In genomic region chr5:1441166-1441865, GRCh38 we compare ENCODE assay signal across 19 cellular contexts. TPM values are rescaled to one million over a fixed set of nuclear protein-coding genes. Genes with fewer than 3 reads are reported as not detected.
A peak's percentile ranks its signal among the peaks of the same experiment; 100 is the strongest.
DNase-seq lines count a peak whose midpoint lies in the region; ATAC-seq and TF ChIP-seq lines count a peak whose summit lies in the region.
"Had no signal": no experiment of that assay in that cellular context is flagged by ENCODE, and none has a peak within 500 bp of the region (broad histone marks: within the 10 kb centered on the region; RNA-seq: fewer than 3 reads in every experiment).

No MANE protein-coding gene starts in this region.

- H3K4ac ChIP-seq in neuronal stem cell (ENCODE audit: low read length) = no peak overlapping the region

- no peak overlapping the region for H3K9ac ChIP-seq in neuronal stem cell (ENCODE audit: low read depth, low read length, poor library complexity)

- H2BK15ac ChIP-seq in neuronal stem cell (ENCODE audit: low read length) = no peak overlapping the region

- H2BK12ac ChIP-seq in neuronal stem cell (ENCODE audit: low read length) = no peak overlapping the region

- no peak overlapping the region for H4K8ac ChIP-seq in neuronal stem cell (ENCODE audit: low read depth, low read length)

- H4K91ac ChIP-seq in neuronal stem cell (ENCODE audit: low read depth, low read length, poor library complexity) = no peak overlapping the region

- H3K4me3 ChIP-seq in neuronal stem cell (ENCODE audit: low read length in 2 of 2) (no peak overlapping the region), body of pancreas (no peak overlapping the region)
- H3K4me3 ChIP-seq: A549, GM23338, HAP-1 had no signal

- peak overlapping the region; percentile 19 for H3K23ac ChIP-seq in neuronal stem cell (ENCODE audit: low read depth, low read length, poor library complexity)

- H3K36me3 ChIP-seq in KOPT-K1 (ENCODE audit: insufficient read depth, low read length) (no peaks in the 10 kb centered on the region), neuronal stem cell (replicated peaks in 1 of 2; ENCODE audit: control insufficient read depth in 2 of 2, insufficient read depth in 2 of 2, low read length in 2 of 2) (no peaks in the 10 kb centered on the region), body of pancreas (replicated peaks in 1 of 2; ENCODE audit: insufficient read depth in 1 of 2, low read depth in 2 of 2) (no peaks in the 10 kb centered on the region)
- H3K36me3 ChIP-seq: BE2C, HAP-1 had no signal

- H3K18ac ChIP-seq in neuronal stem cell (ENCODE audit: low read length) = no peak overlapping the region

- H2BK120ac ChIP-seq in neuronal stem cell (ENCODE audit: low read depth, low read length) = no peak overlapping the region

- H3K4me2 ChIP-seq in neuronal stem cell (ENCODE audit: insufficient read depth, low read length, poor library complexity, severe bottlenecking) = no peak overlapping the region
- H3K4me2 ChIP-seq: A549, GM23338 had no signal

- peaks cover 3% of the 10 kb centered on the region for H3K9me3 ChIP-seq in KOPT-K1 (ENCODE audit: insufficient read depth, low read length, poor library complexity, severe bottlenecking)
- peaks cover 3 to 6% of the 10 kb centered on the region in 2 donors for H3K9me3 ChIP-seq in neuronal stem cell (replicated peaks in 1 of 2; ENCODE audit: control insufficient read depth in 2 of 2, insufficient read depth in 1 of 2, low read depth in 1 of 2, low read length in 2 of 2)
- no peaks in the 10 kb centered on the region for H3K9me3 ChIP-seq in body of pancreas
- H3K9me3 ChIP-seq: A549 had no signal

- no peak overlapping the region for H2AFZ ChIP-seq in neuronal stem cell (ENCODE audit: low read length)
- H2AFZ ChIP-seq: GM23338 had no signal

- WGBS in neuronal stem cell (ENCODE audit: extremely low coverage in 2 of 2, insufficient read length in 2 of 2, insufficient replicate concordance in 1 of 2), 2 donors = no CpG with 5 or more reads among the region's 24 CpGs
- WGBS in body of pancreas, 2 donors = 80 to 83% methylated on average over 17 to 24 of the region's 24 CpGs

- ATAC-seq in HG03565 (IDR thresholded peaks at IDR 0.05; ENCODE audit: unreplicated experiment) (no peak), body of pancreas (no peak)
- ATAC-seq: A549, GM23338 had no signal

- peak; percentile 10 for DNase-seq in D341Med (ENCODE audit: low spot score)
- peak; percentile 31 for DNase-seq in ecto neural progenitor cell (ENCODE audit: low spot score)
- DNase-seq in neuronal stem cell (ENCODE audit: low spot score) = no peak
- no peak for DNase-seq in stimulated activated CD4-positive, alpha-beta T cell treated with anti-CD3 and anti-CD28 coated beads, Interleukin-12 subunit alpha, Interleukin-12 subunit beta, amount 100 ng/mL, for 4 hours
- no peak for DNase-seq in body of pancreas
- DNase-seq: BE2C; CD4-positive, alpha-beta memory T cell; DMS153; DMS79 treated with DMSO at 0.1 percent for 48 hours; EL; IMR-90 had no signal

- H3K27ac ChIP-seq in KOPT-K1 (ENCODE audit: low read depth, low read length, poor library complexity, severe bottlenecking) (peak overlapping the region; percentile 19), neuronal stem cell (replicated peaks; ENCODE audit: low read length) (no peak overlapping the region), body of pancreas (no peak overlapping the region)
- H3K27ac ChIP-seq: A549, C4-2B had no signal

- TF ChIP-seq POLR2A in body of pancreas (IDR thresholded peaks at IDR 0.05) = no peak

- H3K14ac ChIP-seq in neuronal stem cell (ENCODE audit: low read length) = no peak overlapping the region

- H2BK5ac ChIP-seq in neuronal stem cell (ENCODE audit: low read length) = no peak overlapping the region

- TF ChIP-seq CTCF in body of pancreas (IDR thresholded peaks at IDR 0.05) = no peak

- peaks cover 0 to 5% of the 10 kb centered on the region in 2 donors for H3K4me1 ChIP-seq in neuronal stem cell (ENCODE audit: control insufficient read depth in 2 of 2, insufficient read depth in 1 of 2, low read depth in 1 of 2, low read length in 2 of 2)
- peaks cover 19% of the 10 kb centered on the region for H3K4me1 ChIP-seq in body of pancreas
- H3K4me1 ChIP-seq: HAP-1 had no signal

- H2AK5ac ChIP-seq in neuronal stem cell (ENCODE audit: low read depth, low read length) = no peak overlapping the region

- intact Hi-C loops in body of pancreas (cut with DNase I) = no loop called here

- H3K79me1 ChIP-seq in neuronal stem cell (ENCODE audit: low read depth, low read length) = no peaks in the 10 kb centered on the region

- H3K27me3 ChIP-seq in neuronal stem cell (ENCODE audit: control insufficient read depth in 3 of 3, insufficient read depth in 3 of 3, low read depth in 1 of 3, low read length in 3 of 3) (peaks cover 25 to 73% (median 38%) of the 10 kb centered on the region in 3 experiments), body of pancreas (peaks cover 0 to 38% of the 10 kb centered on the region in 2 donors)

RNA-seq across cellular contexts. Expression of gene SLC6A3, which starts 3.9 kb away (rescaled TPM):
- polyA plus RNA-seq in neuronal stem cell (2013, experiment 1 of 2) = 0.26 TPM
- 0.15 TPM for polyA plus RNA-seq in neuronal stem cell (2013, experiment 2 of 2)
- not detected for total RNA-seq in body of pancreas
- total RNA-seq: CD4-positive, alpha-beta memory T cell; HT-29; IMR-90 had no signal
- polyA plus RNA-seq: AG04450; CD4-positive, alpha-beta memory T cell; IMR-90 had no signal

Comparison
In these comparisons a context has a peak if more than half of its experiments do, and no peak if none do; other contexts are left out.
1. DNase-seq: peak in D341Med (single experiment) and ecto neural progenitor cell (single experiment); none in neuronal stem cell (single experiment), stimulated activated CD4-positive, alpha-beta T cell treated with anti-CD3 and anti-CD28 coated beads, Interleukin-12 subunit alpha, Interleukin-12 subunit beta, amount 100 ng/mL, for 4 hours (single experiment) and body of pancreas (0 of 4).